22 cellular contexts compared by ENCODE assay signal in genomic region chr5:43730832-43731342, GRCh38.
"Had no signal": no experiment of that assay in that cellular context is flagged by ENCODE, and none has a peak within 500 bp of the region (broad histone marks: within the 10 kb centered on the region; RNA-seq: fewer than 3 reads in every experiment).

No MANE protein-coding gene starts in this region.

- H3K4me1 Mint-ChIP-seq: activated CD4-positive, alpha-beta T cell treated with anti-CD3 and anti-CD28 coated beads, Interleukin-2, amount 10 ng/mL, durations not matched to agents 7 days and 5 days; activated T-helper 17 cell treated with anti-CD3 and anti-CD28 coated beads, Interleukin-2, amount 50 U/mL, for 72 hours; central memory CD8-positive, alpha-beta T cell; neural progenitor cell had no signal

- FAIRE-seq: astrocyte, colon, islet of Langerhans had no signal

- H3K27me3 ChIP-seq: adrenal gland, gastrocnemius medialis, neural progenitor cell, right atrium auricular region, upper lobe of right lung had no signal

- DNase-seq: activated CD4-positive, alpha-beta T cell treated with anti-CD3 and anti-CD28 coated beads, Interleukin-2, amount 10 ng/mL, durations not matched to agents 7 days and 5 days; activated CD4-positive, CD25-positive, alpha-beta regulatory T cell treated with anti-CD3 and anti-CD28 coated beads, Interleukin-2, amount 50 U/mL, for 72 hours; activated CD8-positive, alpha-beta T cell treated with anti-CD3 and anti-CD28 coated beads, Interleukin-2, amount 10 ng/mL, durations not matched to agents 7 days and 5 days; adrenal gland; effector memory CD4-positive, alpha-beta T cell; gastrocnemius medialis; hippocampal formation; left cardiac atrium; naive thymus-derived CD8-positive, alpha-beta T cell; psoas muscle; stimulated activated CD4-positive, alpha-beta T cell treated with anti-CD3 and anti-CD28 coated beads, Interleukin-4, amount 100 ng/mL, for 4 hours; stimulated activated naive CD8-positive, alpha-beta T cell treated with anti-CD3 and anti-CD28 coated beads, Interleukin-15, Interleukin-2, amounts not matched to agents 100 U/mL and 50 U/mL, for 24 hours; upper lobe of right lung; WERI-Rb-1 had no signal

- H3K27ac ChIP-seq: adrenal gland, gastrocnemius medialis, neural progenitor cell, psoas muscle, right atrium auricular region, upper lobe of right lung, WERI-Rb-1 had no signal

- H3K4me3 ChIP-seq: adrenal gland, gastrocnemius medialis, neural progenitor cell, psoas muscle, right atrium auricular region, upper lobe of right lung had no signal

- H3K4me3 Mint-ChIP-seq: activated CD4-positive, alpha-beta T cell treated with anti-CD3 and anti-CD28 coated beads, Interleukin-2, amount 10 ng/mL, durations not matched to agents 7 days and 5 days; activated CD8-positive, alpha-beta T cell treated with anti-CD3 and anti-CD28 coated beads, Interleukin-2, amount 10 ng/mL, durations not matched to agents 7 days and 5 days; activated T-helper 17 cell treated with anti-CD3 and anti-CD28 coated beads, Interleukin-2, amount 50 U/mL, for 72 hours; central memory CD8-positive, alpha-beta T cell; naive thymus-derived CD8-positive, alpha-beta T cell; neural progenitor cell had no signal

- H3K9ac ChIP-seq: neural progenitor cell had no signal

- H3K4me2 ChIP-seq: neural progenitor cell had no signal

- H2AFZ ChIP-seq: neural progenitor cell had no signal

- ATAC-seq: activated CD8-positive, alpha-beta T cell treated with anti-CD3 and anti-CD28 coated beads, Interleukin-2, amount 10 ng/mL, durations not matched to agents 7 days and 5 days; activated naive CD4-positive, alpha-beta T cell treated with anti-CD3 and anti-CD28 coated beads, Interleukin-2, amount 50 U/mL, for 72 hours; activated T-helper 17 cell treated with anti-CD3 and anti-CD28 coated beads, Interleukin-2, amount 50 U/mL, for 72 hours; gastrocnemius medialis; left cardiac atrium; naive thymus-derived CD8-positive, alpha-beta T cell; psoas muscle; stimulated activated naive CD8-positive, alpha-beta T cell treated with anti-CD3 and anti-CD28 coated beads, Interleukin-15, Interleukin-2, amounts not matched to agents 100 U/mL and 50 U/mL, for 24 hours; upper lobe of right lung had no signal

- H3K27ac Mint-ChIP-seq: activated CD4-positive, alpha-beta T cell treated with anti-CD3 and anti-CD28 coated beads, Interleukin-2, amount 10 ng/mL, durations not matched to agents 7 days and 5 days; activated CD8-positive, alpha-beta T cell treated with anti-CD3 and anti-CD28 coated beads, Interleukin-2, amount 10 ng/mL, durations not matched to agents 7 days and 5 days; activated naive CD4-positive, alpha-beta T cell treated with anti-CD3 and anti-CD28 coated beads, Interleukin-2, amount 50 U/mL, for 72 hours; activated T-helper 17 cell treated with anti-CD3 and anti-CD28 coated beads, Interleukin-2, amount 50 U/mL, for 72 hours; naive thymus-derived CD8-positive, alpha-beta T cell; neural progenitor cell had no signal

- H3K9me3 Mint-ChIP-seq: activated CD4-positive, alpha-beta T cell treated with anti-CD3 and anti-CD28 coated beads, Interleukin-2, amount 10 ng/mL, durations not matched to agents 7 days and 5 days; activated naive CD4-positive, alpha-beta T cell treated with anti-CD3 and anti-CD28 coated beads, Interleukin-2, amount 50 U/mL, for 72 hours; activated T-helper 17 cell treated with anti-CD3 and anti-CD28 coated beads, Interleukin-2, amount 50 U/mL, for 72 hours; central memory CD8-positive, alpha-beta T cell; naive thymus-derived CD8-positive, alpha-beta T cell; neural progenitor cell had no signal

- H3K4me1 ChIP-seq: adrenal gland, gastrocnemius medialis, neural progenitor cell, psoas muscle, right atrium auricular region, upper lobe of right lung had no signal

- H3K36me3 Mint-ChIP-seq: activated naive CD4-positive, alpha-beta T cell treated with anti-CD3 and anti-CD28 coated beads, Interleukin-2, amount 50 U/mL, for 72 hours; naive thymus-derived CD8-positive, alpha-beta T cell; neural progenitor cell had no signal

- H3K36me3 ChIP-seq: adrenal gland, gastrocnemius medialis, neural progenitor cell, right atrium auricular region, upper lobe of right lung, WERI-Rb-1 had no signal

- H3K9me3 ChIP-seq: adrenal gland, gastrocnemius medialis, psoas muscle, right atrium auricular region, upper lobe of right lung had no signal
